Comparison of ENCODE assay signal across 37 cellular contexts in the genomic region with DNA sequence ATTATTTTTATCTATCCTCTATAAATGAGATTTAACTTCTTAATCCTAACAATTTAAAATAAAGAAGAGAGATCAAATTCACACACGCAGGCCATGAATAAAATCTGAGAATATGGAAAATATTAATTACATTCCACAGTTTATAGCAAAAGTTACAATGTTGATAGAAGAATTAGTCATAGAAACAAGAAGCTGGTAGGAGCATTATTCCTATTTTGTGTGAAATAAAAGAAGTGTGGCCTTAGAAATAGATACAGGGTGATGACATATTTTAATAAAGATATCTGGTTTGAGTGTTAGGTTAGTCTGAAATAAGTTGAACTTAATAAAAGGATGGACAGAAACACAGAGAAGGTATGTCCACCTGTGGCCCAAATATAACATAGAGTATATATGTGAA.
"Had no signal": no experiment of that assay in that cellular context is flagged by ENCODE, and none has a peak within 500 bp of the region (broad histone marks: within the 10 kb centered on the region; RNA-seq: fewer than 3 reads in every experiment).

No MANE protein-coding gene starts in this region.

- H3K27ac Mint-ChIP-seq: activated CD4-positive, alpha-beta memory T cell treated with anti-CD3 and anti-CD28 coated beads, Interleukin-2, amount 10 ng/mL, durations not matched to agents 7 days and 5 days; activated CD4-positive, alpha-beta T cell treated with anti-CD3 and anti-CD28 coated beads for 36 hours; activated CD4-positive, alpha-beta T cell treated with anti-CD3 and anti-CD28 coated beads, Interleukin-2, amount 10 ng/mL, durations not matched to agents 7 days and 5 days; activated CD8-positive, alpha-beta memory T cell treated with anti-CD3 and anti-CD28 coated beads, Interleukin-2, amount 10 ng/mL, durations not matched to agents 7 days and 5 days; activated CD8-positive, alpha-beta T cell treated with anti-CD3 and anti-CD28 coated beads, Interleukin-2, amount 10 ng/mL, durations not matched to agents 7 days and 5 days; activated naive CD4-positive, alpha-beta T cell treated with anti-CD3 and anti-CD28 coated beads, Interleukin-2, amount 10 ng/mL, durations not matched to agents 7 days and 5 days; activated naive CD4-positive, alpha-beta T cell treated with anti-CD3 and anti-CD28 coated beads, Interleukin-2, amount 50 U/mL, for 24 hours; activated naive CD8-positive, alpha-beta T cell; activated naive CD8-positive, alpha-beta T cell treated with anti-CD3 and anti-CD28 coated beads, Interleukin-2, amount 10 ng/mL, durations not matched to agents 7 days and 5 days; activated naive CD8-positive, alpha-beta T cell treated with anti-CD3 and anti-CD28 coated beads, Interleukin-2, amount 50 U/mL, for 24 hours; activated T-cell treated with anti-CD3 and anti-CD28 coated beads, Interleukin-2, amount 50 U/mL, for 24 hours; activated T-helper 2 cell treated with anti-CD3 and anti-CD28 coated beads, Interferon-gamma antibody, Interleukin-2, Interleukin-4, amounts not matched to agents 10 μg/mL and 5 μg/mL and 100 μg/mL, durations not matched to agents 14 hours and 24 hours and 36 hours; T-helper 1 cell treated with Interleukin-12 subunit alpha and Interleukin-12 subunit beta and Interleukin-4 antibody, amounts not matched to agents 30 μg/mL and 1 μg/mL, for 36 hours; T-helper 2 cell treated with Interferon-gamma antibody and Interleukin-4, amounts not matched to agents 5 μg/mL and 100 μg/mL, for 36 hours; WTC11 had no signal

- H3K27ac ChIP-seq: ascending aorta, cardiac muscle cell, WERI-Rb-1 had no signal

- H3K4me3 ChIP-seq: ascending aorta, cardiac muscle cell had no signal

- H3K4me1 ChIP-seq: ascending aorta had no signal

- DNase-seq: activated CD4-positive, alpha-beta memory T cell treated with anti-CD3 and anti-CD28 coated beads, Interleukin-2, amount 10 ng/mL, durations not matched to agents 7 days and 5 days; activated CD4-positive, alpha-beta T cell treated with anti-CD3 and anti-CD28 coated beads for 1 hour; activated CD4-positive, alpha-beta T cell treated with anti-CD3 and anti-CD28 coated beads for 36 hours; activated CD4-positive, alpha-beta T cell treated with anti-CD3 and anti-CD28 coated beads for 48 hours; activated CD4-positive, alpha-beta T cell treated with anti-CD3 and anti-CD28 coated beads, Interleukin-2, amount 10 ng/mL, durations not matched to agents 7 days and 5 days; activated CD4-positive, alpha-beta T cell treated with anti-CD3 and anti-CD28 coated beads, Interleukin-2, amount 50 U/mL, for 48 hours; activated CD4-positive, CD25-positive, alpha-beta regulatory T cell; activated CD8-positive, alpha-beta memory T cell treated with anti-CD3 and anti-CD28 coated beads for 24 hours; activated CD8-positive, alpha-beta memory T cell treated with anti-CD3 and anti-CD28 coated beads, Interleukin-2, amount 10 ng/mL, durations not matched to agents 7 days and 5 days; activated CD8-positive, alpha-beta memory T cell treated with anti-CD3 and anti-CD28 coated beads, Interleukin-2, amount 50 U/mL, for 48 hours; activated CD8-positive, alpha-beta T cell treated with anti-CD3 and anti-CD28 coated beads, Interleukin-2, amount 10 ng/mL, durations not matched to agents 7 days and 5 days; activated effector memory CD4-positive, alpha-beta T cell treated with Interleukin-2 at 50 U/mL for 16 hours; activated gamma-delta T cell; activated naive CD4-positive, alpha-beta T cell treated with anti-CD3 and anti-CD28 coated beads, Interleukin-2, amount 10 ng/mL, durations not matched to agents 7 days and 5 days; activated naive CD4-positive, alpha-beta T cell treated with Interleukin-2 at 50 U/mL for 16 hours; activated naive CD8-positive, alpha-beta T cell treated with anti-CD3 and anti-CD28 coated beads, Interleukin-2, amount 10 ng/mL, durations not matched to agents 7 days and 5 days; activated naive CD8-positive, alpha-beta T cell treated with anti-CD3 and anti-CD28 coated beads, Interleukin-2, amount 50 U/mL, for 24 hours; activated T-cell treated with anti-CD3 and anti-CD28 coated beads, Interleukin-2, amount 50 U/mL, for 24 hours; activated T-cell treated with anti-CD3 and anti-CD28 coated beads, Interleukin-2, amount 50 U/mL, for 48 hours; amygdala; anterior cingulate cortex; caudate nucleus; cerebellar nuclear complex; T-helper 1 cell; T-helper 2 cell; T-helper 9 cell; WERI-Rb-1 had no signal

- H3K27me3 ChIP-seq: ascending aorta, cardiac muscle cell had no signal

- H3K27me3 Mint-ChIP-seq: activated CD4-positive, alpha-beta memory T cell treated with anti-CD3 and anti-CD28 coated beads, Interleukin-2, amount 10 ng/mL, durations not matched to agents 7 days and 5 days; activated CD4-positive, alpha-beta T cell treated with anti-CD3 and anti-CD28 coated beads for 36 hours; activated CD4-positive, alpha-beta T cell treated with anti-CD3 and anti-CD28 coated beads, Interleukin-2, amount 10 ng/mL, durations not matched to agents 7 days and 5 days; activated CD8-positive, alpha-beta memory T cell treated with anti-CD3 and anti-CD28 coated beads, Interleukin-2, amount 10 ng/mL, durations not matched to agents 7 days and 5 days; activated naive CD4-positive, alpha-beta T cell treated with anti-CD3 and anti-CD28 coated beads, Interleukin-2, amount 10 ng/mL, durations not matched to agents 7 days and 5 days; activated naive CD4-positive, alpha-beta T cell treated with anti-CD3 and anti-CD28 coated beads, Interleukin-2, amount 50 U/mL, for 24 hours; activated naive CD8-positive, alpha-beta T cell; activated naive CD8-positive, alpha-beta T cell treated with anti-CD3 and anti-CD28 coated beads, Interleukin-2, amount 10 ng/mL, durations not matched to agents 7 days and 5 days; activated naive CD8-positive, alpha-beta T cell treated with anti-CD3 and anti-CD28 coated beads, Interleukin-2, amount 50 U/mL, for 24 hours; activated T-cell treated with anti-CD3 and anti-CD28 coated beads, Interleukin-2, amount 50 U/mL, for 24 hours; brain; central memory CD8-positive, alpha-beta T cell had no signal

- H3K9me3 ChIP-seq: ascending aorta had no signal

- H3K9me3 Mint-ChIP-seq: activated naive CD4-positive, alpha-beta T cell treated with anti-CD3 and anti-CD28 coated beads, Interleukin-2, amount 10 ng/mL, durations not matched to agents 7 days and 5 days; activated naive CD8-positive, alpha-beta T cell treated with anti-CD3 and anti-CD28 coated beads, Interleukin-2, amount 10 ng/mL, durations not matched to agents 7 days and 5 days; T-helper 1 cell treated with Interleukin-12 subunit alpha and Interleukin-12 subunit beta and Interleukin-4 antibody, amounts not matched to agents 30 μg/mL and 1 μg/mL, for 36 hours; WTC11 had no signal

- H3K36me3 Mint-ChIP-seq: activated CD8-positive, alpha-beta memory T cell treated with anti-CD3 and anti-CD28 coated beads, Interleukin-2, amount 10 ng/mL, durations not matched to agents 7 days and 5 days; activated naive CD4-positive, alpha-beta T cell treated with anti-CD3 and anti-CD28 coated beads, Interleukin-2, amount 10 ng/mL, durations not matched to agents 7 days and 5 days; activated naive CD4-positive, alpha-beta T cell treated with anti-CD3 and anti-CD28 coated beads, Interleukin-2, amount 50 U/mL, for 24 hours; activated naive CD8-positive, alpha-beta T cell; activated naive CD8-positive, alpha-beta T cell treated with anti-CD3 and anti-CD28 coated beads, Interleukin-2, amount 10 ng/mL, durations not matched to agents 7 days and 5 days; brain; WTC11 had no signal

- H3K36me3 ChIP-seq: ascending aorta, cardiac muscle cell, WERI-Rb-1 had no signal

- H3K4me3 Mint-ChIP-seq: activated CD4-positive, alpha-beta memory T cell treated with anti-CD3 and anti-CD28 coated beads, Interleukin-2, amount 10 ng/mL, durations not matched to agents 7 days and 5 days; activated CD4-positive, alpha-beta T cell treated with anti-CD3 and anti-CD28 coated beads for 36 hours; activated CD4-positive, alpha-beta T cell treated with anti-CD3 and anti-CD28 coated beads, Interleukin-2, amount 10 ng/mL, durations not matched to agents 7 days and 5 days; activated CD8-positive, alpha-beta memory T cell treated with anti-CD3 and anti-CD28 coated beads, Interleukin-2, amount 10 ng/mL, durations not matched to agents 7 days and 5 days; activated CD8-positive, alpha-beta T cell treated with anti-CD3 and anti-CD28 coated beads, Interleukin-2, amount 10 ng/mL, durations not matched to agents 7 days and 5 days; activated naive CD4-positive, alpha-beta T cell treated with anti-CD3 and anti-CD28 coated beads, Interleukin-2, amount 10 ng/mL, durations not matched to agents 7 days and 5 days; activated naive CD4-positive, alpha-beta T cell treated with anti-CD3 and anti-CD28 coated beads, Interleukin-2, amount 50 U/mL, for 24 hours; activated naive CD8-positive, alpha-beta T cell; activated naive CD8-positive, alpha-beta T cell treated with anti-CD3 and anti-CD28 coated beads, Interleukin-2, amount 10 ng/mL, durations not matched to agents 7 days and 5 days; activated naive CD8-positive, alpha-beta T cell treated with anti-CD3 and anti-CD28 coated beads, Interleukin-2, amount 50 U/mL, for 24 hours; activated T-cell treated with anti-CD3 and anti-CD28 coated beads, Interleukin-2, amount 50 U/mL, for 24 hours; brain; central memory CD8-positive, alpha-beta T cell; T-helper 1 cell treated with Interleukin-12 subunit alpha and Interleukin-12 subunit beta and Interleukin-4 antibody, amounts not matched to agents 30 μg/mL and 1 μg/mL, for 36 hours; T-helper 2 cell treated with Interferon-gamma antibody and Interleukin-4, amounts not matched to agents 5 μg/mL and 100 μg/mL, for 36 hours; WTC11 had no signal

- H3K4me1 Mint-ChIP-seq: activated CD4-positive, alpha-beta memory T cell treated with anti-CD3 and anti-CD28 coated beads, Interleukin-2, amount 10 ng/mL, durations not matched to agents 7 days and 5 days; activated CD4-positive, alpha-beta T cell treated with anti-CD3 and anti-CD28 coated beads for 36 hours; activated CD4-positive, alpha-beta T cell treated with anti-CD3 and anti-CD28 coated beads, Interleukin-2, amount 10 ng/mL, durations not matched to agents 7 days and 5 days; activated CD8-positive, alpha-beta memory T cell treated with anti-CD3 and anti-CD28 coated beads, Interleukin-2, amount 10 ng/mL, durations not matched to agents 7 days and 5 days; activated naive CD4-positive, alpha-beta T cell treated with anti-CD3 and anti-CD28 coated beads, Interleukin-2, amount 10 ng/mL, durations not matched to agents 7 days and 5 days; activated naive CD4-positive, alpha-beta T cell treated with anti-CD3 and anti-CD28 coated beads, Interleukin-2, amount 50 U/mL, for 24 hours; activated naive CD8-positive, alpha-beta T cell treated with anti-CD3 and anti-CD28 coated beads, Interleukin-2, amount 10 ng/mL, durations not matched to agents 7 days and 5 days; activated naive CD8-positive, alpha-beta T cell treated with anti-CD3 and anti-CD28 coated beads, Interleukin-2, amount 50 U/mL, for 24 hours; brain; central memory CD8-positive, alpha-beta T cell had no signal
